ENCODE assay signal across 16 cellular contexts in genomic region chr2:43041167-43041566, GRCh38.
DNase-seq lines count a peak whose midpoint lies in the region; ATAC-seq, FAIRE-seq and TF ChIP-seq lines count a peak whose summit lies in the region.
"Had no signal": no experiment of that assay in that cellular context is flagged by ENCODE, and none has a peak within 500 bp of the region (broad histone marks: within the 10 kb centered on the region; RNA-seq: fewer than 3 reads in every experiment).

No MANE protein-coding gene starts in this region.

- TF ChIP-seq CTCF in HFFc6 (IDR thresholded peaks at IDR 0.05) (no peak), ascending aorta (IDR thresholded peaks at IDR 0.05) (no peak), HepG2 (CRISPR knock-in tag; IDR thresholded peaks at IDR 0.05) (no peak), tibial artery (IDR thresholded peaks at IDR 0.05) (no peak)

- H3K36me3 Mint-ChIP-seq in HFFc6 (ENCODE audit: low read depth), result no peaks in the 10 kb centered on the region
- H3K36me3 Mint-ChIP-seq: activated naive CD4-positive, alpha-beta T cell treated with anti-CD3 and anti-CD28 coated beads, Interleukin-2, amount 50 U/mL, for 24 hours; stimulated activated memory B cell treated with anti-CD40 and anti-IgM and Interleukin-4, amounts not matched to agents 10 μg/mL and 1 μg/mL and 100 μg/mL, for 72 hours had no signal

- peak overlapping the region; percentile 63 to 74 for H3K27ac ChIP-seq in ascending aorta
- no peak overlapping the region for H3K27ac ChIP-seq in HepG2 (ENCODE audit: extremely low read length, insufficient read depth, low read length)
- peak overlapping the region; percentile 34 to 36 for H3K27ac ChIP-seq in tibial artery
- H3K27ac ChIP-seq: GM23248 had no signal

- H4K20me1 ChIP-seq in HepG2 (ENCODE audit: insufficient read depth, low read length), result no peaks in the 10 kb centered on the region

- intact Hi-C loops in ascending aorta (cut with DNase I) (loop anchor here (5.0 kb wide), 1 partner anchor 186 kb away; the partner anchor contains the start of gene ZFP36L2), HepG2 (cut with micrococcal nuclease; ENCODE audit: unreplicated experiment) (no loop called here), tibial artery (cut with DNase I; ENCODE audit: low total_unique reads) (no loop called here)

- no peak overlapping the region for H3K9ac ChIP-seq in HepG2 (ENCODE audit: insufficient read depth, low read depth, low read length)
- H3K9ac ChIP-seq: GM23248 had no signal

- H3K27me3 Mint-ChIP-seq in HFFc6 (ENCODE audit: insufficient read depth), result no peaks in the 10 kb centered on the region
- H3K27me3 Mint-ChIP-seq: activated naive CD4-positive, alpha-beta T cell treated with anti-CD3 and anti-CD28 coated beads, Interleukin-2, amount 50 U/mL, for 24 hours; stimulated activated memory B cell treated with anti-CD40 and anti-IgM and Interleukin-4, amounts not matched to agents 10 μg/mL and 1 μg/mL and 100 μg/mL, for 72 hours had no signal

- DNase-seq in HFFc6 (no peak), ascending aorta (ENCODE audit: low spot score in 2 of 2) (no peak), HepG2 (ENCODE audit: low spot score) (no peak), tibial artery (no peak), D341Med (ENCODE audit: low spot score) (no peak), NCI-H1092 (lab: John Stamatoyannopoulos, UW) (no peak)
- DNase-seq: NCI-H1048; NCI-H510A; SIG-M5; stimulated activated CD4-positive, alpha-beta T cell treated with anti-CD3 and anti-CD28 coated beads, Interleukin-4, amount 100 ng/mL, for 1 hour had no signal

- TF ChIP-seq RAD21 in HepG2 (CRISPR knock-in tag; IDR thresholded peaks at IDR 0.05), result no peak

- H3K27me3 ChIP-seq in ascending aorta, result no peaks in the 10 kb centered on the region
- no peaks in the 10 kb centered on the region for H3K27me3 ChIP-seq in HepG2 (ENCODE audit: control insufficient read depth in 1 of 2, insufficient read depth in 2 of 2, low read length in 2 of 2)
- H3K27me3 ChIP-seq in tibial artery, result no peaks in the 10 kb centered on the region

- peaks cover 69% of the 10 kb centered on the region for H3K4me1 Mint-ChIP-seq in HFFc6 (ENCODE audit: low read depth)
- H3K4me1 Mint-ChIP-seq: activated naive CD4-positive, alpha-beta T cell treated with anti-CD3 and anti-CD28 coated beads, Interleukin-2, amount 50 U/mL, for 24 hours; stimulated activated memory B cell treated with anti-CD40 and anti-IgM and Interleukin-4, amounts not matched to agents 10 μg/mL and 1 μg/mL and 100 μg/mL, for 72 hours had no signal

- TF ChIP-seq POLR2A in HepG2 (IDR thresholded peaks at IDR 0.05; ENCODE audit: insufficient read depth in 1 of 2, low read depth in 2 of 2, low read length in 2 of 2), result no peak

- ATAC-seq in HepG2, result no peak
- no peak for ATAC-seq in HG03571 (IDR thresholded peaks at IDR 0.05; ENCODE audit: unreplicated experiment)
- no peak for ATAC-seq in HG02885 (IDR thresholded peaks at IDR 0.05; ENCODE audit: poor library complexity, unreplicated experiment)
- ATAC-seq: stimulated activated memory B cell treated with anti-CD40 and anti-IgM and Interleukin-4, amounts not matched to agents 10 μg/mL and 1 μg/mL and 100 μg/mL, for 72 hours had no signal

- TF ChIP-seq EP300 in HepG2 (IDR thresholded peaks at IDR 0.05; ENCODE audit: low read depth in 2 of 2, low read length in 2 of 2), result no peak
- TF ChIP-seq EP300 in HepG2 (CRISPR knock-in tag; IDR thresholded peaks at IDR 0.05; ENCODE audit: borderline replicate concordance), result no peak

- peak overlapping the region; percentile 42; the same call in 1 of the 2 replicates for H3K4me3 Mint-ChIP-seq in HFFc6
- H3K4me3 Mint-ChIP-seq: activated naive CD4-positive, alpha-beta T cell treated with anti-CD3 and anti-CD28 coated beads, Interleukin-2, amount 50 U/mL, for 24 hours; stimulated activated memory B cell treated with anti-CD40 and anti-IgM and Interleukin-4, amounts not matched to agents 10 μg/mL and 1 μg/mL and 100 μg/mL, for 72 hours had no signal

- no TSS peak for BruUV-seq in HepG2 (replicated peaks; lab: Mats Ljungman, UMichigan)

- CTCF ChIA-PET in HepG2 (lab: Yijun Ruan, JAX; ENCODE audit: low intra/inter-chr PET ratio, low total read pairs), result no interaction called here

- no peaks in the 10 kb centered on the region for H3K9me3 ChIP-seq in ascending aorta
- H3K9me3 ChIP-seq in HepG2 (ENCODE audit: low read length), result no peaks in the 10 kb centered on the region
- no peaks in the 10 kb centered on the region for H3K9me3 ChIP-seq in tibial artery

- no peaks in the 10 kb centered on the region for H3K9me3 Mint-ChIP-seq in HFFc6
- H3K9me3 Mint-ChIP-seq: activated naive CD4-positive, alpha-beta T cell treated with anti-CD3 and anti-CD28 coated beads, Interleukin-2, amount 50 U/mL, for 24 hours; stimulated activated memory B cell treated with anti-CD40 and anti-IgM and Interleukin-4, amounts not matched to agents 10 μg/mL and 1 μg/mL and 100 μg/mL, for 72 hours had no signal

- H3K36me3 ChIP-seq in ascending aorta (no peaks in the 10 kb centered on the region), HepG2 (replicated peaks in 1 of 2; ENCODE audit: control insufficient read depth in 1 of 2, insufficient read depth in 2 of 2, low read length in 2 of 2) (no peaks in the 10 kb centered on the region), tibial artery (no peaks in the 10 kb centered on the region)

- POLR2A ChIA-PET in HepG2 (lab: Yijun Ruan, JAX), result no interaction called here

- H3K4me3 ChIP-seq in ascending aorta (no peak overlapping the region), HepG2 (replicated peaks in 1 of 3; ENCODE audit: insufficient read depth in 1 of 3, low read depth in 2 of 3, low read length in 3 of 3) (no peak overlapping the region), tibial artery (no peak overlapping the region)
- H3K4me3 ChIP-seq: GM23248 had no signal

- H3K4me1 ChIP-seq in ascending aorta (peaks cover 9 to 23% of the 10 kb centered on the region in 2 donors), HepG2 (ENCODE audit: insufficient read depth, low read length) (peaks cover 71% of the 10 kb centered on the region), tibial artery (peaks cover 0 to 33% (median 16%) of the 10 kb centered on the region in 4 donors)

- no peak for FAIRE-seq in HepG2 (lab: Jason Lieb, UNC)
- FAIRE-seq: GM18507 had no signal

- H3K4me2 ChIP-seq in HepG2 (ENCODE audit: low read depth, low read length), result no peak overlapping the region

- H3K27ac Mint-ChIP-seq in HFFc6, result peak overlapping the region; percentile 88
- H3K27ac Mint-ChIP-seq: activated naive CD4-positive, alpha-beta T cell treated with anti-CD3 and anti-CD28 coated beads, Interleukin-2, amount 50 U/mL, for 24 hours; stimulated activated memory B cell treated with anti-CD40 and anti-IgM and Interleukin-4, amounts not matched to agents 10 μg/mL and 1 μg/mL and 100 μg/mL, for 72 hours had no signal

- 96% methylated on average over 3 of the region's 3 CpGs for WGBS in HepG2 (ENCODE audit: low lambda C conversion rate)

- H2AFZ ChIP-seq in HepG2 (ENCODE audit: low read length), result no peak overlapping the region
- H2AFZ ChIP-seq: GM23248 had no signal

- in situ Hi-C loops in HepG2 (cut with HindIII; ENCODE audit: extremely low pct_ligation_motif_present, low pct_unique_long_range_greater_than_20kb), result no loop called here

- H3K79me2 ChIP-seq in HepG2 (ENCODE audit: insufficient read depth, low read length), result no peaks in the 10 kb centered on the region

TF ChIP-seq in HepG2, 621 proteins besides CTCF, POLR2A, EP300 and RAD21 (continues in another document):
- TF ChIP-seq ZFP91 (CRISPR knock-in tag; IDR thresholded peaks at IDR 0.05; ENCODE audit: borderline replicate concordance) (0 out of 2 replicates have a peak, but pooled peaks have one; percentile 4), HIVEP1 (CRISPR knock-in tag; IDR thresholded peaks at IDR 0.05) (peak; percentile 30; the same call in 1 of the 2 replicates), ZBTB33 (CRISPR knock-in tag; IDR thresholded peaks at IDR 0.05) (0 out of 2 replicates have a peak, but pooled peaks have one; percentile 18), ZNF788 (CRISPR knock-in tag; IDR thresholded peaks at IDR 0.05; ENCODE audit: borderline replicate concordance) (0 out of 2 replicates have a peak, but pooled peaks have one; percentile 10), SPEN (CRISPR knock-in tag; IDR thresholded peaks at IDR 0.05; ENCODE audit: low read depth) (no peak), HES4 (CRISPR knock-in tag; IDR thresholded peaks at IDR 0.05; ENCODE audit: borderline replicate concordance) (no peak), TEAD3 (CRISPR knock-in tag; optimal IDR thresholded peaks at IDR 0.05; ENCODE audit: borderline replicate concordance) (no peak)
